ENCODE assay signal across 16 cellular contexts in the genomic region with DNA sequence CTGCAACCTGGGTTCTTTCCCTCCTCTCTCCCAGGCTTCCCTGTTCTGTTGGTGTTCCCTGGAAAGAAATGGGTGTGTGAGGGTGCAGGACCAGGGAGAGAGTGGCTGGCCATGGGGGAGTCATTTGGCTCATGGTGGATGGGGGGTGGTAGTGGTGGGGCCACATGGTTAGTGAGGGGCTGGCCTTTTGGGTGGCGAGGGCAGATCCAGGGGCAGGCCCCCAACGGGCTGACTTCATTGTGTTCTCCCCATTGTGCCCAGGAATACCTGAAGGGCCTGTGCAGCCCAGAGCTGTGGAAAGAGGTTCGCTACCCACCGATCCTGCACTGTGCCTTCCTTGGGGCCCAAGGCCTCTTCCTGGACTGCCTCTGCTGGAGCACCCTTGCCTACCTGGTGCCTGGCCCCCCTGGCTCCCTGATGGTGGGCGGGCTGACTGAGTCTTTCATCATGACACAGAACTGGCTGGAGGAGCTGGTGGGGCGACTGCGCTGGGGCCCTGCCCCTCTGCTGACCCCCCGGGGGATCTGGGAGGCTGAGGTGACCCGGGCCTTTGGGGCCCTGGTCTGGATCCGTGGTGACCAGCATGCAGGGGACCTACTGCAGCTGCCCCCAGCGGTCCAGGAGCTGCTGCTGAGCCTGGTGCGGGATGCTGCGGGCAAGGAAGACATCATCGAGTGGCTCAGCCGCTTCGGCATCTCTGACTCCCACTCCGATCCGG. TPM values are rescaled to one million over a fixed set of nuclear protein-coding genes. Genes with fewer than 3 reads are reported as not detected.
DNase-seq lines count a peak whose midpoint lies in the region; ATAC-seq, FAIRE-seq and TF ChIP-seq lines count a peak whose summit lies in the region.
"Had no signal": no experiment of that assay in that cellular context is flagged by ENCODE, and none has a peak within 500 bp of the region (broad histone marks: within the 10 kb centered on the region; RNA-seq: fewer than 3 reads in every experiment).

No MANE protein-coding gene starts in this region.

- H4K5ac ChIP-seq in H1 (ENCODE audit: insufficient read length, low read depth, low read length), result no peak overlapping the region

- no peaks in the 10 kb centered on the region for H3K36me3 Mint-ChIP-seq in stimulated activated memory B cell treated with anti-CD40 and anti-IgM and Interleukin-4, amounts not matched to agents 10 μg/mL and 1 μg/mL and 100 μg/mL, for 72 hours

- TF ChIP-seq POLR2A in H1 (IDR thresholded peaks at IDR 0.05; ENCODE audit: control extremely low read depth in 1 of 2, low read depth in 2 of 2, low read length in 2 of 2), result no peak
- no peak for TF ChIP-seq POLR2A in stomach (IDR thresholded peaks at IDR 0.05)

- H2BK120ac ChIP-seq in H1 (replicated peaks; ENCODE audit: low read depth, low read length), result no peak overlapping the region

- no peaks in the 10 kb centered on the region for H3K27me3 ChIP-seq in BLaER1 treated with 17β-estradiol and CSF1 and Interleukin-3, amounts not matched to agents 10 nM and 100 nM
- 0 out of 7 replicates have a peak, but pooled peaks cover 0 to 2% (median 0%) of the 10 kb centered on the region in 4 experiments for H3K27me3 ChIP-seq in H1 (replicated peaks in 1 of 4; ENCODE audit: control insufficient read depth in 3 of 4, extremely low read depth in 1 of 4, insufficient read depth in 3 of 4, low read length in 3 of 4)
- H3K27me3 ChIP-seq in stomach, result no peaks in the 10 kb centered on the region

- no peak overlapping the region for H3K27ac Mint-ChIP-seq in stimulated activated memory B cell treated with anti-CD40 and anti-IgM and Interleukin-4, amounts not matched to agents 10 μg/mL and 1 μg/mL and 100 μg/mL, for 72 hours
- H3K27ac Mint-ChIP-seq: B cell; CD4-positive, alpha-beta T cell had no signal

- no peaks in the 10 kb centered on the region for H3K9me3 Mint-ChIP-seq in stimulated activated memory B cell treated with anti-CD40 and anti-IgM and Interleukin-4, amounts not matched to agents 10 μg/mL and 1 μg/mL and 100 μg/mL, for 72 hours
- H3K9me3 Mint-ChIP-seq: CD4-positive, alpha-beta T cell had no signal

- H3K18ac ChIP-seq in H1 (ENCODE audit: extremely low read depth, low read length), result no peak overlapping the region

- H3K79me2 ChIP-seq in H1 (ENCODE audit: control insufficient read depth in 1 of 2, insufficient read depth in 2 of 2, low read length in 2 of 2), result no peaks in the 10 kb centered on the region

- no peak overlapping the region for H3K4me3 Mint-ChIP-seq in stimulated activated memory B cell treated with anti-CD40 and anti-IgM and Interleukin-4, amounts not matched to agents 10 μg/mL and 1 μg/mL and 100 μg/mL, for 72 hours
- H3K4me3 Mint-ChIP-seq: B cell; CD4-positive, alpha-beta T cell had no signal

- no peak overlapping the region for H3K14ac ChIP-seq in H1 (ENCODE audit: insufficient read length)

- WGBS in H1 (ENCODE audit: extremely low coverage in 1 of 2, insufficient coverage in 1 of 2, insufficient read length in 1 of 2, insufficient replicate concordance in 2 of 2, low coverage in 1 of 2, low lambda C conversion rate in 2 of 2, missing lambda C conversion rate in 1 of 2), 2 experiments, result 93% methylated on average over 15 of the region's 18 CpGs; no CpG with 5 or more reads in 1 of the 2 experiments
- 90 to 98% (median 94%) methylated on average over 14 to 18 of the region's 18 CpGs for WGBS in stomach, 5 donors

- H3K4me1 ChIP-seq in BLaER1 treated with 17β-estradiol and CSF1 and Interleukin-3, amounts not matched to agents 10 nM and 100 nM, result peaks cover 0 to 81% (median 62%) of the 10 kb centered on the region in 10 experiments; a peak in 19 of 20 replicates
- H3K4me1 ChIP-seq in H1 (replicated peaks in 1 of 4; ENCODE audit: control insufficient read depth in 3 of 4, insufficient read depth in 4 of 4, low read length in 3 of 4), result peaks cover 0 to 4% (median 2%) of the 10 kb centered on the region in 4 experiments; a peak in 3 of 7 replicates
- H3K4me1 ChIP-seq in stomach, result peaks cover 4 to 27% (median 16%) of the 10 kb centered on the region in 4 donors
- H3K4me1 ChIP-seq: Caco-2 had no signal

- peaks cover 48% of the 10 kb centered on the region for H3K27me3 Mint-ChIP-seq in stimulated activated memory B cell treated with anti-CD40 and anti-IgM and Interleukin-4, amounts not matched to agents 10 μg/mL and 1 μg/mL and 100 μg/mL, for 72 hours

- TF ChIP-seq EP300 in H1 (IDR thresholded peaks at IDR 0.05; ENCODE audit: borderline replicate concordance in 1 of 2, low read depth in 2 of 2, low read length in 2 of 2) (no peak), stomach (IDR thresholded peaks at IDR 0.05) (no peak)

- TF ChIP-seq RAD21 in H1 (IDR thresholded peaks at IDR 0.05 in 1 of 2, conservative IDR thresholded peaks at IDR 0.05 in 1 of 2; ENCODE audit: low read depth in 2 of 2, low read length in 2 of 2), result no peak

- H3K4me1 Mint-ChIP-seq in stimulated activated memory B cell treated with anti-CD40 and anti-IgM and Interleukin-4, amounts not matched to agents 10 μg/mL and 1 μg/mL and 100 μg/mL, for 72 hours, result no peaks in the 10 kb centered on the region
- H3K4me1 Mint-ChIP-seq: B cell had no signal

- intact Hi-C loops in stomach (cut with DNase I; ENCODE audit: low total_unique reads), result no loop called here

- H3K56ac ChIP-seq in H1 (replicated peaks; ENCODE audit: insufficient read length, low read depth, low read length), result no peak overlapping the region

- no peaks in the 10 kb centered on the region for H3K9me3 ChIP-seq in BLaER1 treated with 17β-estradiol and CSF1 and Interleukin-3, amounts not matched to agents 10 nM and 100 nM (replicated peaks in 1 of 11)
- H3K9me3 ChIP-seq in H1 (ENCODE audit: insufficient read depth in 2 of 2, low read depth in 1 of 2, low read length in 1 of 2) (no peaks in the 10 kb centered on the region), stomach (no peaks in the 10 kb centered on the region)
- H3K9me3 ChIP-seq: Caco-2 had no signal

- H2BK12ac ChIP-seq in H1 (ENCODE audit: low read depth, low read length), result no peak overlapping the region

- no peak overlapping the region for H2BK5ac ChIP-seq in H1 (ENCODE audit: low read depth, low read length)

- CTCF ChIA-PET in H1 (lab: Charles Lee; ENCODE audit: partially characterized antibody), result interaction anchor here (0.5 to 10.7 kb wide), 17 partner anchors 11 to 1149 kb away, joined by 3 to 78 read pairs (median 5); a partner anchor contains a TSS

- no peak for ATAC-seq in stimulated activated memory B cell treated with anti-CD40 and anti-IgM and Interleukin-4, amounts not matched to agents 10 μg/mL and 1 μg/mL and 100 μg/mL, for 72 hours
- ATAC-seq in GM19023 (IDR thresholded peaks at IDR 0.05; ENCODE audit: unreplicated experiment), result no peak

- no peak overlapping the region for H2BK20ac ChIP-seq in H1 (ENCODE audit: low read length)

- no peak for DNase-seq in H1 (ENCODE audit: low read depth in 1 of 2, low spot score in 2 of 2)
- peak; percentile 14 for DNase-seq in stomach
- DNase-seq: Caco-2; CD4-positive, alpha-beta T cell; GM23248; KG1 had no signal

- H4K20me1 ChIP-seq in BLaER1 treated with 17β-estradiol and CSF1 and Interleukin-3, amounts not matched to agents 10 nM and 100 nM, result peaks cover 0 to 9% (median 0%) of the 10 kb centered on the region in 11 experiments; a peak in 2 of 22 replicates
- peaks cover 0 to 2% of the 10 kb centered on the region in 2 experiments for H4K20me1 ChIP-seq in H1 (replicated peaks in 1 of 2; ENCODE audit: control insufficient read depth in 1 of 2, insufficient read depth in 2 of 2, low read length in 2 of 2)

- H4K91ac ChIP-seq in H1 (replicated peaks; ENCODE audit: insufficient read length, low read length), result no peak overlapping the region

- POLR2A ChIA-PET in H1 (lab: Charles Lee; ENCODE audit: partially characterized antibody), result interaction anchor here (0.6 to 5.0 kb wide), 6 partner anchors 9 to 165 kb away, joined by 3 to 25 read pairs (median 4); a partner anchor contains a TSS

- H4K8ac ChIP-seq in H1 (ENCODE audit: extremely low read depth, insufficient read depth, low read length), result 0 out of 2 replicates have a peak overlapping the region, but pooled peaks have one; percentile 16

- FAIRE-seq in H1 (lab: Jason Lieb, UNC), result no peak
- FAIRE-seq: D721Med, G401.6, GM12891, H54 had no signal

- H3K27ac ChIP-seq in BLaER1 treated with 17β-estradiol and CSF1 and Interleukin-3, amounts not matched to agents 10 nM and 100 nM, result peak overlapping the region in 1 of 11 experiments; percentile 7; a peak in 1 of 22 replicates
- H3K27ac ChIP-seq in H1 (ENCODE audit: low read depth, low read length), result no peak overlapping the region
- no peak overlapping the region for H3K27ac ChIP-seq in stomach
- H3K27ac ChIP-seq: C4-2B, GM23248 had no signal

- H3K4me2 ChIP-seq in BLaER1 treated with 17β-estradiol and CSF1 and Interleukin-3, amounts not matched to agents 10 nM and 100 nM, result peak overlapping the region in 9 of 11 experiments; percentile 37 to 88 (median 71); a peak in 16 of 22 replicates
- no peak overlapping the region for H3K4me2 ChIP-seq in H1 (ENCODE audit: insufficient read depth in 1 of 2, low read depth in 2 of 2, low read length in 2 of 2)

- H3K4ac ChIP-seq in H1 (replicated peaks; ENCODE audit: insufficient read length, low read depth, low read length), result no peak overlapping the region

- no peak overlapping the region for H3K23ac ChIP-seq in H1 (ENCODE audit: insufficient read length)

- peaks cover 0 to 70% (median 23%) of the 10 kb centered on the region in 11 experiments; a peak in 17 of 22 replicates for H3K36me3 ChIP-seq in BLaER1 treated with 17β-estradiol and CSF1 and Interleukin-3, amounts not matched to agents 10 nM and 100 nM
- H3K36me3 ChIP-seq in H1 (ENCODE audit: control insufficient read depth in 2 of 4, insufficient read depth in 4 of 4, low read length in 3 of 4) (no peaks in the 10 kb centered on the region; a peak in 3 of 8 replicates), stomach (peaks cover 0 to 57% (median 47%) of the 10 kb centered on the region in 4 donors)

- no peak overlapping the region for H2AK5ac ChIP-seq in H1 (ENCODE audit: low read depth, low read length)

- H2AFZ ChIP-seq in H1 (ENCODE audit: low read length), result no peak overlapping the region
- H2AFZ ChIP-seq: GM23248 had no signal

- TF ChIP-seq CTCF in H1 (IDR thresholded peaks at IDR 0.05; ENCODE audit: control extremely low read depth in 1 of 3, insufficient read depth in 1 of 3, low read depth in 1 of 3, low read length in 3 of 3), result no peak
- no peak for TF ChIP-seq CTCF in stomach (IDR thresholded peaks at IDR 0.05)

- no peak overlapping the region for H2BK15ac ChIP-seq in H1 (ENCODE audit: low read length)

- no peak overlapping the region for H3K4me3 ChIP-seq in BLaER1 treated with 17β-estradiol and CSF1 and Interleukin-3, amounts not matched to agents 10 nM and 100 nM
- H3K4me3 ChIP-seq in H1 (ENCODE audit: extremely low read depth in 1 of 4, insufficient read depth in 2 of 4, low read depth in 3 of 4, low read length in 4 of 4), result no peak overlapping the region
- H3K4me3 ChIP-seq in stomach, result no peak overlapping the region
- H3K4me3 ChIP-seq: GM23248 had no signal

- peak overlapping the region in 2 of 11 experiments; percentile 15; a peak in 1 of 22 replicates for H3K9ac ChIP-seq in BLaER1 treated with 17β-estradiol and CSF1 and Interleukin-3, amounts not matched to agents 10 nM and 100 nM
- H3K9ac ChIP-seq in H1 (replicated peaks in 1 of 4; ENCODE audit: extremely low read depth in 1 of 4, low read depth in 3 of 4, low read length in 3 of 4), result no peak overlapping the region
- H3K9ac ChIP-seq: GM23248 had no signal

- H3K79me1 ChIP-seq in H1 (ENCODE audit: low read depth, low read length), result peaks cover 3% of the 10 kb centered on the region; the same call in 1 of the 2 replicates

- peaks cover 2% of the 10 kb centered on the region; the same call in 1 of the 2 replicates for H3K23me2 ChIP-seq in H1 (ENCODE audit: low read depth, low read length)

RNA-seq across cellular contexts. Expression of a gene that starts 9.0 kb away (rescaled TPM):
- 18.3 and 19.6 TPM in 2 replicates for total RNA-seq in H1 (2021; fragmentation: NEBNext Ultra II Directional; extraction: Animal tissue kit (Norgen Biotek cat#: 25700))
- polyA plus RNA-seq in H1 (2011; rRNA removed) (15.2 and 18.4 TPM in 2 replicates), stomach (1 to 10 TPM; 2.3 to 3.3 (median 2.3) TPM)
- polyA plus RNA-seq in H1 (2011; cell fraction: cytosol; rRNA removed), result 10.5 TPM
- polyA plus RNA-seq in H1 (2011; cell fraction: nucleus; rRNA removed), result 27.2 TPM
- polyA plus RNA-seq in H1 (2012, experiment 1 of 2), result 11.9 to 18.8 TPM (median 15.4 TPM) in 4 replicates
- polyA plus RNA-seq in H1 (2012, experiment 2 of 2), result 15.0 TPM
- 9.0 TPM for polyA plus RNA-seq in H1 (2013, experiment 1 of 2)
- polyA plus RNA-seq in H1 (2013, experiment 2 of 2), result 8.4 TPM
- polyA minus RNA-seq in H1 (2011; rRNA and poly(A)+ RNA removed), result 24.2 and 26.3 TPM in 2 replicates
- polyA minus RNA-seq in H1 (2011; cell fraction: cytosol; rRNA and poly(A)+ RNA removed), result 16.6 TPM
- polyA minus RNA-seq in H1 (2011; cell fraction: nucleus; rRNA and poly(A)+ RNA removed), result 18.8 TPM
- 10 to 100 TPM in 2 of 5 donors, 1 to 10 TPM in 3; 2.9 to 16.0 (median 8.1) TPM for total RNA-seq in stomach

RNA-seq across cellular contexts. Expression of a gene that starts 21.7 kb away (rescaled TPM):
- 0.52 and 0.54 TPM in 2 replicates for total RNA-seq in H1 (2021; fragmentation: NEBNext Ultra II Directional; extraction: Animal tissue kit (Norgen Biotek cat#: 25700))
- 0.72 and 1.00 TPM in 2 replicates for polyA plus RNA-seq in H1 (2011; rRNA removed)
- polyA plus RNA-seq in H1 (2011; cell fraction: cytosol; rRNA removed), result 0.65 TPM
- polyA plus RNA-seq in H1 (2011; cell fraction: nucleus; rRNA removed), result 1.7 TPM
- polyA plus RNA-seq in H1 (2012, experiment 1 of 2), result 0.37 to 1.00 TPM (median 0.83 TPM) in 4 replicates
- 0.43 TPM for polyA plus RNA-seq in H1 (2012, experiment 2 of 2)
- polyA plus RNA-seq in H1 (2013, experiment 1 of 2), result 0.57 TPM
- 0.53 TPM for polyA plus RNA-seq in H1 (2013, experiment 2 of 2)
- polyA minus RNA-seq in H1 (2011; rRNA and poly(A)+ RNA removed), result 0.12 and 0.57 TPM in 2 replicates
- polyA minus RNA-seq in H1 (2011; cell fraction: cytosol; rRNA and poly(A)+ RNA removed), result not detected
- 1.2 TPM for polyA minus RNA-seq in H1 (2011; cell fraction: nucleus; rRNA and poly(A)+ RNA removed)
- total RNA-seq in stomach, result 1 to 10 TPM in 3 of 5 donors, not detected in 2; 2.0 to 4.2 (median 3.8) TPM
- 1 to 10 TPM in 2 of 3 donors, under 1 TPM in 1; 0.81 to 2.1 (median 1.4) TPM for polyA plus RNA-seq in stomach
- total RNA-seq: A172 had no signal

RNA-seq across cellular contexts. Expression of a gene that starts 22.0 kb away (rescaled TPM):
- 22.1 and 22.3 TPM in 2 replicates for total RNA-seq in H1 (2021; fragmentation: NEBNext Ultra II Directional; extraction: Animal tissue kit (Norgen Biotek cat#: 25700))
- polyA plus RNA-seq in H1 (2011; rRNA removed) (7.6 and 9.2 TPM in 2 replicates), stomach (10 to 100 TPM; 13.9 to 23.4 (median 22.9) TPM)
- 10.0 TPM for polyA plus RNA-seq in H1 (2011; cell fraction: cytosol; rRNA removed)
- 18.3 TPM for polyA plus RNA-seq in H1 (2011; cell fraction: nucleus; rRNA removed)
- 14.2 to 18.4 TPM (median 16.7 TPM) in 4 replicates for polyA plus RNA-seq in H1 (2012, experiment 1 of 2)
- 6.4 TPM for polyA plus RNA-seq in H1 (2012, experiment 2 of 2)
- polyA plus RNA-seq in H1 (2013, experiment 1 of 2), result 8.0 TPM
- 8.6 TPM for polyA plus RNA-seq in H1 (2013, experiment 2 of 2)
- polyA minus RNA-seq in H1 (2011; rRNA and poly(A)+ RNA removed), result 17.7 and 19.0 TPM in 2 replicates
- 10.9 TPM for polyA minus RNA-seq in H1 (2011; cell fraction: cytosol; rRNA and poly(A)+ RNA removed)
- 23.2 TPM for polyA minus RNA-seq in H1 (2011; cell fraction: nucleus; rRNA and poly(A)+ RNA removed)
- total RNA-seq in stomach, result 100 to 1,000 TPM in 1 of 5 donors, 10 to 100 TPM in 4; 63.4 to 348 (median 77.2) TPM

RNA-seq across cellular contexts. Expression of a gene that starts 34.8 kb away (rescaled TPM):
- total RNA-seq in H1 (2021; fragmentation: NEBNext Ultra II Directional; extraction: Animal tissue kit (Norgen Biotek cat#: 25700)), result 45.2 and 46.7 TPM in 2 replicates
- polyA plus RNA-seq in H1 (2011; rRNA removed) (98.8 and 104 TPM in 2 replicates), stomach (10 to 100 TPM; 37.0 to 64.8 (median 41.8) TPM)
- polyA plus RNA-seq in H1 (2011; cell fraction: cytosol; rRNA removed), result 84.0 TPM
- 132 TPM for polyA plus RNA-seq in H1 (2011; cell fraction: nucleus; rRNA removed)
- polyA plus RNA-seq in H1 (2012, experiment 1 of 2), result 42.7 to 63.6 TPM (median 60.1 TPM) in 4 replicates
- polyA plus RNA-seq in H1 (2012, experiment 2 of 2), result 60.9 TPM
- polyA plus RNA-seq in H1 (2013, experiment 1 of 2), result 42.5 TPM
- 37.4 TPM for polyA plus RNA-seq in H1 (2013, experiment 2 of 2)
- 18.7 and 22.0 TPM in 2 replicates for polyA minus RNA-seq in H1 (2011; rRNA and poly(A)+ RNA removed)
- polyA minus RNA-seq in H1 (2011; cell fraction: cytosol; rRNA and poly(A)+ RNA removed), result 14.5 TPM
- 35.0 TPM for polyA minus RNA-seq in H1 (2011; cell fraction: nucleus; rRNA and poly(A)+ RNA removed)
- total RNA-seq in stomach, result 10 to 100 TPM; 10.8 to 71.2 (median 42.4) TPM

RNA-seq across cellular contexts. Expression of a gene that starts 39.8 kb away (rescaled TPM):
- total RNA-seq in H1 (2021; fragmentation: NEBNext Ultra II Directional; extraction: Animal tissue kit (Norgen Biotek cat#: 25700)), result 47.3 and 51.2 TPM in 2 replicates
- 50.3 and 78.9 TPM in 2 replicates for polyA plus RNA-seq in H1 (2011; rRNA removed)
- polyA plus RNA-seq in H1 (2011; cell fraction: cytosol; rRNA removed), result 58.4 TPM
- 578 TPM for polyA plus RNA-seq in H1 (2011; cell fraction: nucleus; rRNA removed)
- polyA plus RNA-seq in H1 (2012, experiment 1 of 2), result 35.4 to 72.8 TPM (median 70.8 TPM) in 4 replicates
- polyA plus RNA-seq in H1 (2012, experiment 2 of 2), result 49.3 TPM
- polyA plus RNA-seq in H1 (2013, experiment 1 of 2), result 29.4 TPM
- polyA plus RNA-seq in H1 (2013, experiment 2 of 2), result 24.1 TPM
- 19.4 and 23.0 TPM in 2 replicates for polyA minus RNA-seq in H1 (2011; rRNA and poly(A)+ RNA removed)
- polyA minus RNA-seq in H1 (2011; cell fraction: cytosol; rRNA and poly(A)+ RNA removed), result 22.5 TPM
- 54.7 TPM for polyA minus RNA-seq in H1 (2011; cell fraction: nucleus; rRNA and poly(A)+ RNA removed)
- 10 to 100 TPM; 20.1 to 64.8 (median 33.0) TPM for total RNA-seq in stomach
- polyA plus RNA-seq in stomach, result 100 to 1,000 TPM in 1 of 3 donors, 10 to 100 TPM in 2; 71.4 to 119 (median 99.0) TPM
- total RNA-seq: A172; CD4-positive, alpha-beta T cell had no signal

Comparison
In these comparisons a context has a peak if more than half of its experiments do, and no peak if none do; other contexts are left out.
1. H3K4me2 ChIP-seq: peak in BLaER1 treated with 17β-estradiol and CSF1 and Interleukin-3, amounts not matched to agents 10 nM and 100 nM (9 of 11); none in H1 (0 of 2).